10 cellular contexts compared by ENCODE assay signal in the genomic region with DNA sequence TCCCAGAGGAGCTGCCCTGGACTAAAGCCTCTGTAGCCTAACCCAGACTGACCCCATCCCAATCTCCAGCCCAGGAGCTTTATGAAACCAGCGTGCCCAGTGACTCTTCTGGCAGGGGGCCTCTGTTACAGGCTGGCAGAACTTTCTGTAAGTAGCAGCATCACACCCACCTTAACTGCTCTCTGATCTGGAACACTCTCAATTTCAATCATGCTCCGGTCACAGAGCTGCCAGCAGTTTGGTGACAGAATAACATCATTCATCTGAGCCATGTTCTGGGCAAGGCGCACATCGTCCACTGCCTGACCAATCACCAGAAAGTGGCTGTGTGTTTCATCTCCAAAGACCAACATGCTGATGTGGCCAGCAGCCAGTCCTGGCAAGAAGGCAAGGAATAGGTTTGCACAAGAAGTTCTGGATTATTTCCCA. TPM values are rescaled to one million over a fixed set of nuclear protein-coding genes. Genes with fewer than 3 reads are reported as not detected.
DNase-seq lines count a peak whose midpoint lies in the region; ATAC-seq and TF ChIP-seq lines count a peak whose summit lies in the region.
"Had no signal": no experiment of that assay in that cellular context is flagged by ENCODE, and none has a peak within 500 bp of the region (broad histone marks: within the 10 kb centered on the region; RNA-seq: fewer than 3 reads in every experiment).

No MANE protein-coding gene starts in this region.

- no peak overlapping the region for H3K27ac ChIP-seq in uterus

- H3K27ac Mint-ChIP-seq in MCF 10A (ENCODE audit: low read depth, unreplicated experiment), result no peak overlapping the region
- H3K27ac Mint-ChIP-seq: nephron had no signal

- TF ChIP-seq CTCF in MCF 10A (IDR thresholded peaks at IDR 0.05; ENCODE audit: unreplicated experiment) (no peak), uterus (IDR thresholded peaks at IDR 0.05) (no peak)

- CTCF ChIA-PET in MCF 10A (lab: Yijun Ruan, JAX), result interaction anchor here (0.6 to 0.7 kb wide), 3 partner anchors 154 to 371 kb away, joined by 3 to 4 read pairs (median 3); no protein-coding TSS in a partner anchor

- no peak for TF ChIP-seq POLR2A in uterus (IDR thresholded peaks at IDR 0.05)

- no peaks in the 10 kb centered on the region for H3K9me3 ChIP-seq in uterus

- H3K4me3 Mint-ChIP-seq in MCF 10A (ENCODE audit: unreplicated experiment), result no peak overlapping the region
- H3K4me3 Mint-ChIP-seq: nephron had no signal

- no peaks in the 10 kb centered on the region for H3K27me3 ChIP-seq in uterus

- BruUV-seq in MCF 10A (replicated peaks; lab: Mats Ljungman, UMichigan), result no TSS peak

- ATAC-seq in Right ventricle myocardium superior (ENCODE audit: poor library complexity) (peak; percentile 83), HG02884 (IDR thresholded peaks at IDR 0.05; ENCODE audit: unreplicated experiment) (peak; percentile 84)

- intact Hi-C loops in Right ventricle myocardium superior (cut with DNase I), result no loop called here
- intact Hi-C loops in cardiac septum (cut with DNase I), result no loop called here
- intact Hi-C loops in MCF 10A (cut with micrococcal nuclease), result no loop called here
- intact Hi-C loops in uterus (cut with DNase I; ENCODE audit: low total_unique reads), result no loop called here

- POLR2A ChIA-PET in MCF 10A (lab: Yijun Ruan, JAX), result interaction anchor here (2.1 kb wide), 1 partner anchor 14 kb away, joined by 7 read pairs; a partner anchor contains a TSS

- no peaks in the 10 kb centered on the region for H3K36me3 ChIP-seq in uterus

- DNase-seq in Right ventricle myocardium superior, result peak; percentile 64
- no peak for DNase-seq in cardiac septum (ENCODE audit: low spot score)
- DNase-seq in MCF 10A (ENCODE audit: unreplicated experiment), result peak; percentile 36
- peak; percentile 27 to 56 for DNase-seq in uterus
- DNase-seq in DMS79 (lab: John Stamatoyannopoulos, UW), result no peak
- DNase-seq in SKM-1 treated with dmso at 0.1 percent for 144 hours (lab: John Stamatoyannopoulos, UW; ENCODE audit: unreplicated experiment), result no peak
- DNase-seq in mesenteric fat pad (ENCODE audit: low spot score), result no peak
- DNase-seq: activated effector memory CD4-positive, alpha-beta T cell treated with Interleukin-2 at 50 U/mL for 16 hours had no signal

- no peaks in the 10 kb centered on the region for H3K9me3 Mint-ChIP-seq in MCF 10A (ENCODE audit: unreplicated experiment)
- H3K9me3 Mint-ChIP-seq: nephron had no signal

- no peaks in the 10 kb centered on the region for H3K36me3 Mint-ChIP-seq in MCF 10A (ENCODE audit: insufficient read depth, unreplicated experiment)

- H3K4me1 Mint-ChIP-seq in MCF 10A (ENCODE audit: insufficient read depth, unreplicated experiment), result no peaks in the 10 kb centered on the region

- H3K4me1 ChIP-seq in uterus, result no peaks in the 10 kb centered on the region

- H3K27me3 Mint-ChIP-seq in MCF 10A (ENCODE audit: insufficient read depth, unreplicated experiment), result no peaks in the 10 kb centered on the region

- no peak overlapping the region for H3K4me3 ChIP-seq in uterus

RNA-seq across cellular contexts. Expression of a gene that starts 14.7 kb away (rescaled TPM):
- total RNA-seq in Right ventricle myocardium superior (0.05 TPM), cardiac septum (0.97 TPM), MCF 10A (2022) (0.12 and 0.35 TPM in 2 replicates), uterus (1 to 10 TPM in 1 of 4 donors, under 1 TPM in 3; 0.26 to 1.2 (median 0.52) TPM), mesenteric fat pad (0.55 TPM)

RNA-seq across cellular contexts. Expression of a gene that starts 37.2 kb away (rescaled TPM):
- 224 TPM for total RNA-seq in Right ventricle myocardium superior
- total RNA-seq in cardiac septum, result 167 TPM
- 57.2 and 60.8 TPM in 2 replicates for total RNA-seq in MCF 10A (2022)
- 10 to 100 TPM; 19.1 to 77.7 (median 44.9) TPM for total RNA-seq in uterus
- 54.6 TPM for total RNA-seq in mesenteric fat pad

RNA-seq across cellular contexts. Expression of a gene that starts 37.6 kb away (rescaled TPM):
- total RNA-seq in Right ventricle myocardium superior, result 221 TPM
- 211 TPM for total RNA-seq in cardiac septum
- total RNA-seq in MCF 10A (2022), result 105 and 108 TPM in 2 replicates
- 100 to 1,000 TPM in 1 of 4 donors, 10 to 100 TPM in 3; 21.5 to 127 (median 38.5) TPM for total RNA-seq in uterus
- 83.9 TPM for total RNA-seq in mesenteric fat pad

Comparison
In these comparisons a context has a peak if more than half of its experiments do, and no peak if none do; other contexts are left out.
1. DNase-seq: peak in Right ventricle myocardium superior (single experiment), MCF 10A (single experiment) and uterus (2 of 2); none in cardiac septum (single experiment), DMS79 (single experiment), SKM-1 treated with dmso at 0.1 percent for 144 hours (single experiment) and mesenteric fat pad (single experiment).